ENCODE assay signal across 10 cellular contexts in genomic region chr9:88535932-88536324, GRCh38. TPM values are rescaled to one million over a fixed set of nuclear protein-coding genes. Genes with fewer than 3 reads are reported as not detected.
DNase-seq lines count a peak whose midpoint lies in the region; ATAC-seq and TF ChIP-seq lines count a peak whose summit lies in the region.
"Had no signal": no experiment of that assay in that cellular context is flagged by ENCODE, and none has a peak within 500 bp of the region (broad histone marks: within the 10 kb centered on the region; RNA-seq: fewer than 3 reads in every experiment).

No MANE protein-coding gene starts in this region.

- peaks cover 1% of the 10 kb centered on the region for H3K36me3 Mint-ChIP-seq in activated naive CD4-positive, alpha-beta T cell treated with anti-CD3 and anti-CD28 coated beads for 36 hours (ENCODE audit: low read depth)
- H3K36me3 Mint-ChIP-seq in activated naive CD4-positive, alpha-beta T cell treated with anti-CD3 and anti-CD28 coated beads, Interleukin-2, amount 10 ng/mL, durations not matched to agents 7 days and 5 days = no peaks in the 10 kb centered on the region
- H3K36me3 Mint-ChIP-seq in stimulated activated effector memory CD8-positive, alpha-beta T cell treated with anti-CD3 and anti-CD28 coated beads, Interleukin-12 subunit alpha, Interleukin-12 subunit beta, amount 100 ng/mL, for 72 hours = no peaks in the 10 kb centered on the region

- H3K27ac ChIP-seq in caudate nucleus (ENCODE audit: low read depth, low read length) = peak overlapping the region; percentile 36
- peak overlapping the region in 1 of 3 donors; percentile 3 for H3K27ac ChIP-seq in right lobe of liver
- peak overlapping the region; percentile 3 to 75 (median 22) for H3K27ac ChIP-seq in transverse colon

- TF ChIP-seq POLR2A in right lobe of liver (IDR thresholded peaks at IDR 0.05) = no peak
- no peak for TF ChIP-seq POLR2A in transverse colon (IDR thresholded peaks at IDR 0.05)

- in situ Hi-C loops in transverse colon (cut with MboI; ENCODE audit: low pct_ligation_motif_present in 1 of 4, low pct_unique_long_range_greater_than_20kb in 1 of 4, low sequenced_read_pairs in 3 of 4) = no loop called here

- peaks cover 24% of the 10 kb centered on the region for H3K4me1 Mint-ChIP-seq in activated naive CD4-positive, alpha-beta T cell treated with anti-CD3 and anti-CD28 coated beads for 36 hours (ENCODE audit: low read depth)
- peaks cover 24% of the 10 kb centered on the region for H3K4me1 Mint-ChIP-seq in activated naive CD4-positive, alpha-beta T cell treated with anti-CD3 and anti-CD28 coated beads, Interleukin-2, amount 10 ng/mL, durations not matched to agents 7 days and 5 days
- H3K4me1 Mint-ChIP-seq in stimulated activated effector memory CD8-positive, alpha-beta T cell treated with anti-CD3 and anti-CD28 coated beads, Interleukin-12 subunit alpha, Interleukin-12 subunit beta, amount 100 ng/mL, for 72 hours = peaks cover 12% of the 10 kb centered on the region

- 19% methylated on average over 11 of the region's 26 CpGs for WGBS in right lobe of liver (ENCODE audit: insufficient coverage, low coverage, low lambda C conversion rate, missing lambda C conversion rate)
- WGBS in transverse colon (ENCODE audit: low coverage in 1 of 2), 2 donors = 39 to 41% methylated on average over 11 to 17 of the region's 26 CpGs

- H3K36me3 ChIP-seq in right lobe of liver = no peaks in the 10 kb centered on the region
- H3K36me3 ChIP-seq in transverse colon = no peaks in the 10 kb centered on the region

- DNase-seq in activated naive CD4-positive, alpha-beta T cell treated with anti-CD3 and anti-CD28 coated beads for 36 hours = no peak
- no peak for DNase-seq in activated naive CD4-positive, alpha-beta T cell treated with anti-CD3 and anti-CD28 coated beads, Interleukin-2, amount 10 ng/mL, durations not matched to agents 7 days and 5 days
- DNase-seq in caudate nucleus (lab: John Stamatoyannopoulos, UW) (no peak), right lobe of liver (peak in 2 of 3 donors; percentile 42 to 55), transverse colon (no peak), AML-193 (lab: John Stamatoyannopoulos, UW) (no peak), DMS 273 (lab: John Stamatoyannopoulos, UW; ENCODE audit: unreplicated experiment) (no peak)
- DNase-seq in stimulated activated effector memory CD8-positive, alpha-beta T cell treated with anti-CD3 and anti-CD28 coated beads, Interleukin-12 subunit alpha, Interleukin-12 subunit beta, amount 100 ng/mL, for 72 hours (ENCODE audit: low spot score in 2 of 2) = no peak
- DNase-seq: SW 1271 had no signal

- peak overlapping the region; percentile 9 for H3K4me3 Mint-ChIP-seq in activated naive CD4-positive, alpha-beta T cell treated with anti-CD3 and anti-CD28 coated beads for 36 hours
- H3K4me3 Mint-ChIP-seq in activated naive CD4-positive, alpha-beta T cell treated with anti-CD3 and anti-CD28 coated beads, Interleukin-2, amount 10 ng/mL, durations not matched to agents 7 days and 5 days = no peak overlapping the region
- no peak overlapping the region for H3K4me3 Mint-ChIP-seq in stimulated activated effector memory CD8-positive, alpha-beta T cell treated with anti-CD3 and anti-CD28 coated beads, Interleukin-12 subunit alpha, Interleukin-12 subunit beta, amount 100 ng/mL, for 72 hours

- CTCF ChIA-PET in activated naive CD4-positive, alpha-beta T cell treated with anti-CD3 and anti-CD28 coated beads for 36 hours (lab: Charles Lee) = no interaction called here
- CTCF ChIA-PET in activated naive CD4-positive, alpha-beta T cell treated with anti-CD3 and anti-CD28 coated beads, Interleukin-2, amount 10 ng/mL, durations not matched to agents 7 days and 5 days (lab: Charles Lee) = interaction anchor here (1.2 kb wide), 1 partner anchor 363 kb away, joined by 5 read pairs; no protein-coding TSS in a partner anchor

- peak in 3 of 4 donors; percentile 5 to 18 (median 12) for ATAC-seq in right lobe of liver
- no peak for ATAC-seq in stimulated activated effector memory CD8-positive, alpha-beta T cell treated with anti-CD3 and anti-CD28 coated beads, Interleukin-12 subunit alpha, Interleukin-12 subunit beta, amount 100 ng/mL, for 72 hours

- no peak for TF ChIP-seq EP300 in transverse colon (IDR thresholded peaks at IDR 0.05; ENCODE audit: low read depth)

- H3K4me3 ChIP-seq in right lobe of liver = peak overlapping the region in 1 of 3 donors; percentile 40
- peak overlapping the region in 2 of 4 donors; percentile 48 to 50 for H3K4me3 ChIP-seq in transverse colon

- H3K27ac Mint-ChIP-seq in activated naive CD4-positive, alpha-beta T cell treated with anti-CD3 and anti-CD28 coated beads for 36 hours = no peak overlapping the region
- no peak overlapping the region for H3K27ac Mint-ChIP-seq in activated naive CD4-positive, alpha-beta T cell treated with anti-CD3 and anti-CD28 coated beads, Interleukin-2, amount 10 ng/mL, durations not matched to agents 7 days and 5 days
- H3K27ac Mint-ChIP-seq in stimulated activated effector memory CD8-positive, alpha-beta T cell treated with anti-CD3 and anti-CD28 coated beads, Interleukin-12 subunit alpha, Interleukin-12 subunit beta, amount 100 ng/mL, for 72 hours = no peak overlapping the region

- H3K9me3 ChIP-seq in right lobe of liver (no peaks in the 10 kb centered on the region), transverse colon (no peaks in the 10 kb centered on the region)

- H3K27me3 ChIP-seq in right lobe of liver (peaks cover 0 to 11% of the 10 kb centered on the region in 2 donors), transverse colon (peaks cover 49% of the 10 kb centered on the region)

- no peaks in the 10 kb centered on the region for H3K9me3 Mint-ChIP-seq in activated naive CD4-positive, alpha-beta T cell treated with anti-CD3 and anti-CD28 coated beads for 36 hours
- no peaks in the 10 kb centered on the region for H3K9me3 Mint-ChIP-seq in activated naive CD4-positive, alpha-beta T cell treated with anti-CD3 and anti-CD28 coated beads, Interleukin-2, amount 10 ng/mL, durations not matched to agents 7 days and 5 days
- H3K9me3 Mint-ChIP-seq in stimulated activated effector memory CD8-positive, alpha-beta T cell treated with anti-CD3 and anti-CD28 coated beads, Interleukin-12 subunit alpha, Interleukin-12 subunit beta, amount 100 ng/mL, for 72 hours = no peaks in the 10 kb centered on the region

- intact Hi-C loops in activated naive CD4-positive, alpha-beta T cell treated with anti-CD3 and anti-CD28 coated beads for 36 hours (cut with micrococcal nuclease) = loop anchor here (2.0 to 10.0 kb wide), 2 partner anchors 147 to 221 kb away; partner anchors contain the start of gene SPIN1
- intact Hi-C loops in right lobe of liver (cut with DNase I) = no loop called here
- intact Hi-C loops in transverse colon (cut with DNase I; ENCODE audit: low total_unique reads) = no loop called here

- H3K4me1 ChIP-seq in right lobe of liver = peaks cover 0 to 11% (median 5%) of the 10 kb centered on the region in 4 donors
- peaks cover 9 to 20% (median 18%) of the 10 kb centered on the region in 4 donors for H3K4me1 ChIP-seq in transverse colon

- TF ChIP-seq CTCF in right lobe of liver (IDR thresholded peaks at IDR 0.05) (no peak), transverse colon (IDR thresholded peaks at IDR 0.05) (no peak)

- H3K27me3 Mint-ChIP-seq in activated naive CD4-positive, alpha-beta T cell treated with anti-CD3 and anti-CD28 coated beads for 36 hours (ENCODE audit: low read depth) = peaks cover 35% of the 10 kb centered on the region
- peaks cover 86% of the 10 kb centered on the region for H3K27me3 Mint-ChIP-seq in activated naive CD4-positive, alpha-beta T cell treated with anti-CD3 and anti-CD28 coated beads, Interleukin-2, amount 10 ng/mL, durations not matched to agents 7 days and 5 days

RNA-seq across cellular contexts. Expression of gene NXNL2, which starts 0.9 kb away (rescaled TPM):
- not detected for total RNA-seq in activated naive CD4-positive, alpha-beta T cell treated with anti-CD3 and anti-CD28 coated beads for 36 hours
- total RNA-seq in right lobe of liver (not detected), transverse colon (not detected)
- total RNA-seq: mononuclear cell had no signal

Comparison
In these comparisons a context has a peak if more than half of its experiments do, and no peak if none do; other contexts are left out.
1. DNase-seq: peak in right lobe of liver (2 of 3); none in activated naive CD4-positive, alpha-beta T cell treated with anti-CD3 and anti-CD28 coated beads for 36 hours (single experiment), activated naive CD4-positive, alpha-beta T cell treated with anti-CD3 and anti-CD28 coated beads, Interleukin-2, amount 10 ng/mL, durations not matched to agents 7 days and 5 days (single experiment), caudate nucleus (0 of 61), transverse colon (single experiment), AML-193 (0 of 2), stimulated activated effector memory CD8-positive, alpha-beta T cell treated with anti-CD3 and anti-CD28 coated beads, Interleukin-12 subunit alpha, Interleukin-12 subunit beta, amount 100 ng/mL, for 72 hours (0 of 2) and DMS 273 (single experiment).